13 cellular contexts compared by ENCODE assay signal in the genomic region with DNA sequence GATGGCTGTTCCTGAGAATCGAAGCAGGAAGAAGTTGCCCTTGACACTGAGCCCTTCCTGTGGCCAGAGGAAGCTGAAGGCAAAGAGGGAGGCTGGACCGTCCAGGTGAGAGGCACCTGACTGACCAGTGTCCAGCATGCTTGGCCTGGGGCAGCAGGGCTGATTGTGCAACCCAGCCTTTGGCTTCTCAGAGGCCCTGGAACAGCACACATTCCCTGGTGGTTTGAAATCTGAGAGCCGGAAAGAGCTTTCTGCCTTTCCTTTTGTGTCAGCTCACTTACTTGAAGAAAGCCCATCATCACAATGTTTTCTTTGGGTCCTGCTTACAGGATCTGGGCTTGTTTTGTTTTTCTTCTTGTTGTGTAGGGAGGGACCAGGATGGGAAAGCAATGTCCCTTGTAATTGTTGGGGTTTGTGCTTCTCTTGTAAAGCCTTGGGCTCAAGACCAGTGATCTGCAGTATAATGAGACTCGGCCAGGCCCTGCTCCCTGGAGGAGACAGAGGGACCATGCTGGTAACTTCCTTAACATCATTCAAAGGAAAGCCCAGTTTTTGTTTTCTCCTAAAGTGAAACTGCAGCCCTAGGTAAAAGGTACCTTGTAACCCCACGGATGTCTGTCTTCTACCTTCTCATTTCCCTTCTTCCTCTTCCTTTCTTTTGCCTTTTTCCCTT.
DNase-seq lines count a peak whose midpoint lies in the region; ATAC-seq and TF ChIP-seq lines count a peak whose summit lies in the region.
"Had no signal": no experiment of that assay in that cellular context is flagged by ENCODE, and none has a peak within 500 bp of the region (broad histone marks: within the 10 kb centered on the region; RNA-seq: fewer than 3 reads in every experiment).

No MANE protein-coding gene starts in this region.

- TF ChIP-seq EP300 in Ishikawa (IDR thresholded peaks at IDR 0.05; ENCODE audit: borderline replicate concordance) = no peak
- TF ChIP-seq EP300 in tibial nerve (IDR thresholded peaks at IDR 0.05) = peak in 1 of 2 donors; percentile 78

- TF ChIP-seq CTCF in mucosa of descending colon (IDR thresholded peaks at IDR 0.05) (no peak), tibial nerve (IDR thresholded peaks at IDR 0.05) (no peak)

- H3K4me1 ChIP-seq in mucosa of descending colon (ENCODE audit: low read depth) (no peaks in the 10 kb centered on the region), tibial nerve (peaks cover 0 to 38% (median 14%) of the 10 kb centered on the region in 4 donors)

- no peaks in the 10 kb centered on the region for H3K9me3 ChIP-seq in mucosa of descending colon
- H3K9me3 ChIP-seq in tibial nerve = peaks cover 0 to 6% (median 0%) of the 10 kb centered on the region in 4 donors

- H3K27ac ChIP-seq in tibial nerve = peak overlapping the region in 3 of 4 donors; percentile 15 to 62 (median 55)

- intact Hi-C loops in mucosa of descending colon (cut with DNase I, micrococcal nuclease) = loop anchor here in 1 of 2 donors (10.0 kb wide), 1 partner anchor 246 kb away; the partner anchor contains the start of gene S1PR3

- TF ChIP-seq RAD21 in Ishikawa (IDR thresholded peaks at IDR 0.05; ENCODE audit: low read depth) = no peak

- WGBS in tibial nerve, 2 donors = 67 to 71% methylated on average over 5 of the region's 5 CpGs

- H3K36me3 ChIP-seq in mucosa of descending colon (ENCODE audit: low read depth) = no peaks in the 10 kb centered on the region
- no peaks in the 10 kb centered on the region for H3K36me3 ChIP-seq in tibial nerve

- no peak overlapping the region for H3K4me3 ChIP-seq in mucosa of descending colon
- no peak overlapping the region for H3K4me3 ChIP-seq in tibial nerve

- DNase-seq in fibroblast of gingiva (ENCODE audit: low read depth) (peak; percentile 89), mucosa of descending colon (no peak), tibial nerve (ENCODE audit: low spot score in 2 of 2) (peak; percentile 54 to 58), occipital lobe (lab: John Stamatoyannopoulos, UW) (no peak)
- DNase-seq: anterior cingulate cortex, DMS79 treated with DMSO at 0.1 percent for 48 hours, H9, NCI-H1092, T-helper 1 cell had no signal

- TF ChIP-seq POLR2A in tibial nerve (IDR thresholded peaks at IDR 0.05) = no peak

- H3K27me3 ChIP-seq in tibial nerve = no peaks in the 10 kb centered on the region

- ATAC-seq in mucosa of descending colon = peak; percentile 12
- ATAC-seq in HG02642 (IDR thresholded peaks at IDR 0.05; ENCODE audit: poor library complexity, unreplicated experiment) = no peak
- no peak for ATAC-seq in HG03095 (IDR thresholded peaks at IDR 0.05; ENCODE audit: unreplicated experiment)
- ATAC-seq in GM21390 (IDR thresholded peaks at IDR 0.05; ENCODE audit: unreplicated experiment) = no peak

TF ChIP-seq in Ishikawa, 13 proteins besides CTCF, POLR2A, EP300 and RAD21:
- peak; percentile 87 for TF ChIP-seq CEBPB (IDR thresholded peaks at IDR 0.05)
- TF ChIP-seq FOXM1 (IDR thresholded peaks at IDR 0.05; ENCODE audit: borderline replicate concordance, low read depth) = no peak
- no peak for TF ChIP-seq TCF12 (IDR thresholded peaks at IDR 0.05; ENCODE audit: low read depth)
- no peak for TF ChIP-seq USF1 (IDR thresholded peaks at IDR 0.05)

Comparison
In these comparisons a context has a peak if more than half of its experiments do, and no peak if none do; other contexts are left out.
1. DNase-seq: peak in fibroblast of gingiva (single experiment) and tibial nerve (2 of 2); none in mucosa of descending colon (0 of 3) and occipital lobe (single experiment).